22 cellular contexts compared by ENCODE assay signal in the genomic region with DNA sequence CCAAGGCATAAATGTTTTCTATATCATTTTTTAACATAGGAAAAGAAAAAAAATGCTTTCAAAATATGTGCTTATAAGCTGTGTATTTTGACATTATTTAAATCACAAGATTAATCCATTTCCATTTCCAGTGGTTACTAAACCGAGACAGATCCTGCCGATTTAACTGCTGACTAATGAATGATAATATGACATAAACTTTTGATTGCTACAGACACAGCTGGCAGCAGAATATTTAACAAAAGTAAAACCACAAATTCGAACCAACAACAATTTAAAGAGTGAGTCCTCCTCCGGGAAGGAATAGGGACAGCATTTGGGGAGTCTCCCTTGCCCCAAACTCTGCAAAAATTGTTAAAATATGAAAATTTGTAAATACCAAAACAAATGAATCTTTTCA.
"Had no signal": no experiment of that assay in that cellular context is flagged by ENCODE, and none has a peak within 500 bp of the region (broad histone marks: within the 10 kb centered on the region; RNA-seq: fewer than 3 reads in every experiment).

No MANE protein-coding gene starts in this region.

- FAIRE-seq: endometrium had no signal

- ATAC-seq: esophagus mucosa; heart left ventricle; left colon; left ventricle myocardium superior; naive thymus-derived CD4-positive, alpha-beta T cell; psoas muscle; sciatic nerve had no signal

- H3K9me3 Mint-ChIP-seq: naive thymus-derived CD4-positive, alpha-beta T cell; nephron progenitor cell had no signal

- H3K27ac Mint-ChIP-seq: naive thymus-derived CD4-positive, alpha-beta T cell; nephron progenitor cell had no signal

- H3K9me3 ChIP-seq: heart left ventricle, psoas muscle, stomach, thoracic aorta, transverse colon had no signal

- H3K36me3 Mint-ChIP-seq: naive thymus-derived CD4-positive, alpha-beta T cell had no signal

- H3K4me3 ChIP-seq: heart left ventricle, lung, psoas muscle, skin epidermis, stomach, thoracic aorta, transverse colon had no signal

- H3K4me1 ChIP-seq: heart left ventricle, psoas muscle, stomach, transverse colon had no signal

- H3K36me3 ChIP-seq: heart left ventricle, stomach, thoracic aorta, transverse colon had no signal

- H3K27me3 ChIP-seq: heart left ventricle, stomach, transverse colon had no signal

- H3K4me3 Mint-ChIP-seq: naive thymus-derived CD4-positive, alpha-beta T cell; nephron progenitor cell had no signal

- H3K27ac ChIP-seq: heart left ventricle, psoas muscle, stomach, thoracic aorta, transverse colon had no signal

- H3K4me1 Mint-ChIP-seq: naive thymus-derived CD4-positive, alpha-beta T cell; nephron progenitor cell had no signal

- DNase-seq: effector memory CD4-positive, alpha-beta T cell; foreskin melanocyte; heart left ventricle; hippocampal formation; left colon; left ventricle myocardium superior; mesendoderm; naive thymus-derived CD4-positive, alpha-beta T cell; nephron progenitor cell; psoas muscle; stimulated activated CD4-positive, alpha-beta T cell treated with anti-CD3 and anti-CD28 coated beads, Interleukin-2, amount 100 ng/mL, for 24 hours; stimulated activated CD4-positive, alpha-beta T cell treated with anti-CD3 and anti-CD28 coated beads, Interleukin-4, amount 100 ng/mL, for 4 hours; stimulated activated naive CD4-positive, alpha-beta T cell; stomach; substantia nigra; transverse colon had no signal
